ENCODE assay signal across 7 cellular contexts in the genomic region with DNA sequence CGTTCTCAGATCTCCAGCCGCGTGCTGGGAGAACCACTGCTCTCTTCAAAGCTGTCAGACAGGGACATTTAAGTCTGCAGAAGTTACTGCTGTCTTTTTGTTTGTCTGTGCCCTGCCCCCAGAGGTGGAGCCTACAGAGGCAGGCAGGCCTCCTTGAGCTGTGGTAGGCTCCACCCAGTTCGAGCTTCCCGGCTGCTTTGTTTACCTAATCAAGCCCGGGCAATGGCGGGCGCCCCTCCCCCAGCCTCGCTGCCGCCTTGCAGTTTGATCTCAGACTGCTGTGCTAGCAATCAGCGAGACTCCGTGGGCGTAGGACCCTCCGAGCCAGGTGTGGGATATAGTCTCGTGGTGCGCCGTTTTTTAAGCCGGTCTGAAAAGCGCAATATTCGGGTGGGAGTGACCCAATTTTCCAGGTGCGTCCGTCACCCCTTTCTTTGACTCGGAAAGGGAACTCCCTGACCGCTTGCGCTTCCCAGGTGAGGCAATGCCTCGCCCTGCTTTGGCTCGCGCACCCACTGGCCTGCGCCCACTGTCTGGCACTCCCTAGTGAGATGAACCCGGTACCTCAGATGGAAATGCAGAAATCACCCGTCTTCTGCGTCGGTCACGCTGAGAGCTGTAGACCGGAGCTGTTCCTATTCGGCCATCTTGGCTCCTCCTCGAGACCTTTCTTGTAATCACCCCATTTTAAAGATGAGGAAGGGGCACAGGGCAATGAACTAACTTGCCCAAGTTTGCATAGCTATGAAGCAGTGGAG.
A peak's percentile ranks its signal among the peaks of the same experiment; 100 is the strongest.
DNase-seq lines count a peak whose midpoint lies in the region; ATAC-seq, FAIRE-seq and TF ChIP-seq lines count a peak whose summit lies in the region.
"Not testable (repeated sequence)": the region's sequence is repeated elsewhere in the genome, so short reads cannot be mapped to it uniquely, and the experiment has no call there.

No MANE protein-coding gene starts in this region.

- POLR2A ChIA-PET in K562 (lab: Yijun Ruan, JAX): interaction anchor here (0.6 kb wide), 1 partner anchor 18 kb away, joined by 3 read pairs; no protein-coding TSS in a partner anchor

- H3K4me3 ChIP-seq in HUES64 (ENCODE audit: low read length) (peak overlapping the region; percentile 30), smooth muscle cell (peak overlapping the region; percentile 13)
- H3K4me3 ChIP-seq in K562; mesenchymal stem cell (ENCODE audit: insufficient read depth in 1 of 2, low read depth in 1 of 2, low read length in 2 of 2); neural progenitor cell: not testable (repeated sequence)

- not testable (repeated sequence) for H3K9me3 ChIP-seq in HUES64 (ENCODE audit: insufficient read depth, low read depth, low read length); K562 (replicated peaks; ENCODE audit: control insufficient read depth, insufficient read depth, low read depth, low read length); mesenchymal stem cell (ENCODE audit: control insufficient read depth, low read length); neural progenitor cell (ENCODE audit: low read depth); smooth muscle cell (replicated peaks; ENCODE audit: low read depth)

- intact Hi-C loops in Calu3 (cut with micrococcal nuclease; ENCODE audit: unreplicated experiment); K562 (cut with micrococcal nuclease): not testable (repeated sequence)

- H3K36me3 ChIP-seq in HUES64 (ENCODE audit: insufficient read depth, low read length); K562 (ENCODE audit: control insufficient read depth, insufficient read depth, low read length); neural progenitor cell; smooth muscle cell (ENCODE audit: low read depth): not testable (repeated sequence)
- H3K36me3 ChIP-seq in mesenchymal stem cell (ENCODE audit: control insufficient read depth in 1 of 2, insufficient read depth in 2 of 2, low read depth in 1 of 2, low read length in 2 of 2): peaks cover 0 to 13% of the 10 kb centered on the region in 2 experiments

- not testable (repeated sequence) for H3K27ac ChIP-seq in HUES64 (ENCODE audit: low read depth, low read length); K562 (ENCODE audit: extremely low read depth, low read depth, low read length); mesenchymal stem cell (ENCODE audit: low read length, poor library complexity, severe bottlenecking); neural progenitor cell; smooth muscle cell (ENCODE audit: low read depth)

- TF ChIP-seq CTCF in Calu3 (IDR thresholded peaks at IDR 0.05; ENCODE audit: unreplicated experiment); K562 (IDR thresholded peaks at IDR 0.05 in 2 of 3, conservative IDR thresholded peaks at IDR 0.05 in 1 of 3; ENCODE audit: insufficient read depth in 2 of 3, low read depth in 1 of 3, low read length in 3 of 3); glutamatergic neuron (IDR thresholded peaks at IDR 0.05; ENCODE audit: partially characterized antibody, unreplicated experiment); neural progenitor cell (IDR thresholded peaks at IDR 0.05); smooth muscle cell (IDR thresholded peaks at IDR 0.05; ENCODE audit: borderline replicate concordance, insufficient read depth, poor library complexity, severe bottlenecking): not testable (repeated sequence)

- H3K79me1 ChIP-seq in mesenchymal stem cell (replicated peaks; ENCODE audit: low read length, poor library complexity, severe bottlenecking): not testable (repeated sequence)

- not testable (repeated sequence) for TF ChIP-seq POLR2A in K562 (conservative IDR thresholded peaks at IDR 0.05)

- H4K91ac ChIP-seq in mesenchymal stem cell (ENCODE audit: low read length): not testable (repeated sequence)

- H3K4me3 Mint-ChIP-seq in Calu3 (ENCODE audit: low read depth, unreplicated experiment): peak overlapping the region; percentile 56
- peak overlapping the region; percentile 55 for H3K4me3 Mint-ChIP-seq in glutamatergic neuron (ENCODE audit: unreplicated experiment)
- H3K4me3 Mint-ChIP-seq in neural progenitor cell: not testable (repeated sequence)

- not testable (repeated sequence) for BruUV-seq in Calu3 (replicated peaks; lab: Mats Ljungman, UMichigan); K562 (replicated peaks; lab: Mats Ljungman, UMichigan)

- not testable (repeated sequence) for DNase-seq in Calu3; K562 (ENCODE audit: extremely low read depth in 1 of 4, low spot score in 3 of 4); glutamatergic neuron; mesenchymal stem cell; neural progenitor cell (ENCODE audit: low spot score); smooth muscle cell (lab: John Stamatoyannopoulos, UW; ENCODE audit: unreplicated experiment)

- H3K27me3 Mint-ChIP-seq in Calu3 (ENCODE audit: unreplicated experiment): peaks cover 21% of the 10 kb centered on the region
- not testable (repeated sequence) for H3K27me3 Mint-ChIP-seq in glutamatergic neuron (ENCODE audit: unreplicated experiment); neural progenitor cell (ENCODE audit: insufficient read depth, low read depth)

- WGBS in HUES64: 45% methylated on average over 18 of the region's 37 CpGs
- WGBS in K562 (ENCODE audit: insufficient coverage, low coverage, missing lambda C conversion rate): 6% methylated on average over 4 of the region's 37 CpGs
- 75% methylated on average over 19 of the region's 37 CpGs for WGBS in mesenchymal stem cell
- 41% methylated on average over 32 of the region's 37 CpGs for WGBS in smooth muscle cell (ENCODE audit: low lambda C conversion rate)

- peak overlapping the region; percentile 5 to 31 for H3K18ac ChIP-seq in mesenchymal stem cell (ENCODE audit: low read depth in 1 of 2, low read length in 2 of 2)

- not testable (repeated sequence) for H3K36me3 Mint-ChIP-seq in Calu3 (ENCODE audit: insufficient read depth, unreplicated experiment); glutamatergic neuron (ENCODE audit: unreplicated experiment); neural progenitor cell

- not testable (repeated sequence) for H3K4me1 Mint-ChIP-seq in Calu3 (ENCODE audit: low read depth, unreplicated experiment); glutamatergic neuron (ENCODE audit: low read depth, unreplicated experiment)
- H3K4me1 Mint-ChIP-seq in neural progenitor cell: peaks cover 24% of the 10 kb centered on the region

- not testable (repeated sequence) for H3K79me2 ChIP-seq in K562 (ENCODE audit: control insufficient read depth, insufficient read depth, low read length); neural progenitor cell (ENCODE audit: low read depth); smooth muscle cell (ENCODE audit: low read depth)

- H3K4me2 ChIP-seq in K562 (ENCODE audit: insufficient read depth, low read length); mesenchymal stem cell (ENCODE audit: low read length, poor library complexity, severe bottlenecking): not testable (repeated sequence)
- H3K4me2 ChIP-seq in neural progenitor cell (peak overlapping the region; percentile 45), smooth muscle cell (peak overlapping the region; percentile 31)

- H3K4ac ChIP-seq in mesenchymal stem cell (ENCODE audit: low read depth in 1 of 2, low read length in 2 of 2): peak overlapping the region in 1 of 2 experiments; percentile 3

- TF ChIP-seq RAD21 in K562 (CRISPR knock-in tag; conservative IDR thresholded peaks at IDR 0.05 in 1 of 2, IDR thresholded peaks at IDR 0.05 in 1 of 2): not testable (repeated sequence)

- H2AFZ ChIP-seq in K562 (ENCODE audit: low read depth, low read length): peak overlapping the region; percentile 60
- H2AFZ ChIP-seq in mesenchymal stem cell (ENCODE audit: low read depth, low read length): not testable (repeated sequence)
- H2AFZ ChIP-seq in neural progenitor cell (replicated peaks): peak overlapping the region; percentile 50
- peak overlapping the region; percentile 55 for H2AFZ ChIP-seq in smooth muscle cell (ENCODE audit: low read depth)

- FAIRE-seq in K562 (lab: Jason Lieb, UNC): not testable (repeated sequence)

- H2BK12ac ChIP-seq in mesenchymal stem cell (ENCODE audit: low read length in 2 of 2): peak overlapping the region in 1 of 2 experiments; percentile 1

- H2AK5ac ChIP-seq in mesenchymal stem cell (ENCODE audit: low read length, severe bottlenecking): not testable (repeated sequence)

- H3K9me3 Mint-ChIP-seq in Calu3 (ENCODE audit: low read depth, unreplicated experiment); glutamatergic neuron (ENCODE audit: unreplicated experiment); neural progenitor cell: not testable (repeated sequence)

- not testable (repeated sequence) for H3K14ac ChIP-seq in mesenchymal stem cell (ENCODE audit: low read length in 2 of 2)

- H2BK5ac ChIP-seq in mesenchymal stem cell (ENCODE audit: low read depth, low read length, poor library complexity, severe bottlenecking): not testable (repeated sequence)

- H2BK15ac ChIP-seq in mesenchymal stem cell (ENCODE audit: low read depth, poor library complexity, severe bottlenecking): not testable (repeated sequence)

- peak overlapping the region; percentile 1 for H4K8ac ChIP-seq in mesenchymal stem cell (ENCODE audit: low read length)

- H3K27me3 ChIP-seq in HUES64 (ENCODE audit: insufficient read depth, low read length); mesenchymal stem cell (ENCODE audit: control insufficient read depth in 1 of 2, insufficient read depth in 1 of 2, low read length in 2 of 2); neural progenitor cell; smooth muscle cell (ENCODE audit: low read depth): not testable (repeated sequence)
- H3K27me3 ChIP-seq in K562 (ENCODE audit: control insufficient read depth in 2 of 2, insufficient read depth in 2 of 2, low read length in 2 of 2): peaks cover 0 to 16% of the 10 kb centered on the region in 2 experiments; a peak in 2 of 5 replicates

- CTCF ChIA-PET in Calu3 (lab: Charles Lee); K562 (lab: Yijun Ruan, JAX; ENCODE audit: low intra/inter-chr PET ratio): not testable (repeated sequence)

- not testable (repeated sequence) for H4K20me1 ChIP-seq in K562 (replicated peaks; ENCODE audit: control insufficient read depth, insufficient read depth, low read length); neural progenitor cell (ENCODE audit: low read depth); smooth muscle cell (ENCODE audit: low read depth)

- H3F3A ChIP-seq in neural progenitor cell (ENCODE audit: low read depth); smooth muscle cell (ENCODE audit: low read depth): not testable (repeated sequence)

- not testable (repeated sequence) for TF ChIP-seq EP300 in K562 (IDR thresholded peaks at IDR 0.05; ENCODE audit: low read length)

- in situ Hi-C loops in K562 (cut with MboI): not testable (repeated sequence)

- H3K4me1 ChIP-seq in HUES64 (ENCODE audit: insufficient read depth, low read length); K562 (replicated peaks in 1 of 2; ENCODE audit: control insufficient read depth in 2 of 2, insufficient read depth in 2 of 2, low read length in 2 of 2); mesenchymal stem cell (ENCODE audit: control insufficient read depth, insufficient read depth, low read depth, low read length); neural progenitor cell; smooth muscle cell (ENCODE audit: low read depth): not testable (repeated sequence)

- H3K27ac Mint-ChIP-seq in Calu3 (ENCODE audit: unreplicated experiment) (peak overlapping the region; percentile 30), neural progenitor cell (peak overlapping the region; percentile 53)
- H3K27ac Mint-ChIP-seq in glutamatergic neuron (ENCODE audit: unreplicated experiment): not testable (repeated sequence)

- ATAC-seq in K562: not testable (repeated sequence)

- peak overlapping the region; percentile 55; the same call in 1 of the 2 replicates for H3K9ac ChIP-seq in HUES64 (ENCODE audit: low read depth, low read length)
- not testable (repeated sequence) for H3K9ac ChIP-seq in K562 (ENCODE audit: insufficient read depth in 1 of 2, low read depth in 2 of 2, low read length in 2 of 2); mesenchymal stem cell (ENCODE audit: low read length); neural progenitor cell; smooth muscle cell (ENCODE audit: low read depth)

- H3K9me1 ChIP-seq in K562 (ENCODE audit: control insufficient read depth, insufficient read depth, low read length): not testable (repeated sequence)

- not testable (repeated sequence) for H2BK120ac ChIP-seq in mesenchymal stem cell (ENCODE audit: low read depth, low read length)

- H3K23ac ChIP-seq in mesenchymal stem cell (ENCODE audit: low read length in 2 of 2): not testable (repeated sequence)
